8 cellular contexts compared by ENCODE assay signal in the genomic region with DNA sequence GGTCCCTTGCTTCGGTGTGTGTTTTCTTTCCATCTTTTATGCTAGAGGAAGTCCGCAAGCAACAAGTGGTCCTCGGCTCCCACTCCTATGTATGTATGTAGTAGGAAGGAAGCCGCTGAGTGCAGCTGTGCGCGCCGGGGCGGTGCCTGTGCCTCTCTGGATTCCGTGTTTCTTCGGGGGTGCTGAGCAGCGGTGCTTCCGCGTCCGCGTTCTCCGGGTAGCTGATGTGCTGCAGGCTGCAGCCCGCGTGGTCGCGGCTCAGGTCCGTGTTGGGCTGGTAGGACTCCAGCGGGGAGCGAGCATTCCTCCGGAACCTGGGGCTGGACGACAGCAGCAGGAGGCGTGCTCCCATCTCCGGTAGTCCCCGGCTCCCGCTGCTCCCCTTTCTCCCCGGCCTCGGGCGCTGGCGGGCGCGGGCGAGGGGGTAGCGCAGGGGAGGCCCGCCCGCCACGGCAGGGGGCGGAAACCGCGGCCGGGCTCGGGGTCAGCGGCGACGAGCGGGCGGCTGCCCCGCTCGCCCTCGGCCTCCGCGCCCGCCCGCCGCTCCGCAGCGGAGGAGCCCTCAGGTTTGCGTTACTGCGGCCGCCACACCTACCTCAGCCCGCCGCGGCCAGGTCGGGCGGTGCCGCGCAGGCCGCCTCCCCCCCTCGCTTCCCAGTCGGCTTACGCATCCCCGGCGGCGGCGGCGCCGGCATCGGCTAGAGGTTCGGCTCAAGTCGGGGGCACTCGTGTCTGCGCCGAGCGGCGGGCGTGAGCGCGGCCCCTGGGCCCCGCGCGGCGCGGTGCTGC. TPM values are rescaled to one million over a fixed set of nuclear protein-coding genes. Genes with fewer than 3 reads are reported as not detected.
A peak's percentile ranks its signal among the peaks of the same experiment; 100 is the strongest.
DNase-seq lines count a peak whose midpoint lies in the region; ATAC-seq and TF ChIP-seq lines count a peak whose summit lies in the region.

No MANE protein-coding gene starts in this region.

- peaks cover 4% of the 10 kb centered on the region; the same call in 1 of the 2 replicates for H3K9me3 Mint-ChIP-seq in WTC11

- no peak overlapping the region for H3K27ac Mint-ChIP-seq in WTC11

- H3K4me1 Mint-ChIP-seq in WTC11 = peaks cover 51% of the 10 kb centered on the region

- CTCF ChIA-PET in WTC11 (lab: Charles Lee) = interaction anchor here (0.7 to 4.3 kb wide), 3 partner anchors 13 to 334 kb away, joined by 3 to 36 read pairs (median 5); no protein-coding TSS in a partner anchor

- H3K27me3 Mint-ChIP-seq in WTC11 (ENCODE audit: low read depth) = peaks cover 19% of the 10 kb centered on the region

- peak overlapping the region; percentile 79 to 81 for H3K4me3 ChIP-seq in cardiac fibroblast (replicated peaks in 1 of 2; ENCODE audit: low read depth in 2 of 2, low read length in 2 of 2)

- H3K27me3 ChIP-seq in layer of hippocampus (ENCODE audit: control insufficient read depth, insufficient read depth, low read length) = no peaks in the 10 kb centered on the region

- peak overlapping the region; percentile 90 for H3K27ac ChIP-seq in layer of hippocampus (ENCODE audit: low read depth, low read length)

- peak overlapping the region; percentile 83 for H3K4me3 Mint-ChIP-seq in WTC11

- POLR2A ChIA-PET in WTC11 (lab: Charles Lee) = no interaction called here

- TF ChIP-seq CTCF in WTC11 (IDR thresholded peaks at IDR 0.05) (no peak), cardiac fibroblast (IDR thresholded peaks at IDR 0.05; ENCODE audit: low read depth, low read length) (no peak)

- peak; percentile 57 for ATAC-seq in HG02798 (IDR thresholded peaks at IDR 0.05; ENCODE audit: poor library complexity, unreplicated experiment)
- ATAC-seq in WTC11 = peak; percentile 61

- H3K36me3 Mint-ChIP-seq in WTC11 = peaks cover 9% of the 10 kb centered on the region

- DNase-seq in DMS79 treated with DMSO at 0.1 percent for 48 hours (lab: John Stamatoyannopoulos, UW) (peak; percentile 20), DMS79 (lab: John Stamatoyannopoulos, UW) (no peak), NCI-H1417 treated with DMSO at 0.1 percent for 48 hours (lab: John Stamatoyannopoulos, UW) (peak; percentile 78), WTC11 (ENCODE audit: low spot score) (peak; percentile 74), cardiac fibroblast (ENCODE audit: low read depth in 2 of 2) (peak; percentile 57 to 64)
- DNase-seq in stimulated activated CD4-positive, alpha-beta T cell treated with anti-CD3 and anti-CD28 coated beads, Interleukin-1b, Interleukin-23, amount 100 ng/mL, for 48 hours = peak; percentile 65

TF ChIP-seq in WTC11, 78 proteins besides CTCF, POLR2A, EP300 and RAD21 (continues in another document):
- peak; percentile 67; the same call in 1 of the 2 replicates for TF ChIP-seq ZNF219 (CRISPR knock-in tag; IDR thresholded peaks at IDR 0.05; ENCODE audit: borderline replicate concordance)
- no peak for TF ChIP-seq ZNF317 (CRISPR knock-in tag; IDR thresholded peaks at IDR 0.05; ENCODE audit: borderline replicate concordance, low read depth)
- TF ChIP-seq, protein P1, sequence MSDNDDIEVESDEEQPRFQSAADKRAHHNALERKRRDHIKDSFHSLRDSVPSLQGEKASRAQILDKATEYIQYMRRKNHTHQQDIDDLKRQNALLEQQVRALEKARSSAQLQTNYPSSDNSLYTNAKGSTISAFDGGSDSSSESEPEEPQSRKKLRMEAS (CRISPR knock-in tag; IDR thresholded peaks at IDR 0.05) = no peak; the same call in 1 of the 2 replicates
- TF ChIP-seq, protein P2, sequence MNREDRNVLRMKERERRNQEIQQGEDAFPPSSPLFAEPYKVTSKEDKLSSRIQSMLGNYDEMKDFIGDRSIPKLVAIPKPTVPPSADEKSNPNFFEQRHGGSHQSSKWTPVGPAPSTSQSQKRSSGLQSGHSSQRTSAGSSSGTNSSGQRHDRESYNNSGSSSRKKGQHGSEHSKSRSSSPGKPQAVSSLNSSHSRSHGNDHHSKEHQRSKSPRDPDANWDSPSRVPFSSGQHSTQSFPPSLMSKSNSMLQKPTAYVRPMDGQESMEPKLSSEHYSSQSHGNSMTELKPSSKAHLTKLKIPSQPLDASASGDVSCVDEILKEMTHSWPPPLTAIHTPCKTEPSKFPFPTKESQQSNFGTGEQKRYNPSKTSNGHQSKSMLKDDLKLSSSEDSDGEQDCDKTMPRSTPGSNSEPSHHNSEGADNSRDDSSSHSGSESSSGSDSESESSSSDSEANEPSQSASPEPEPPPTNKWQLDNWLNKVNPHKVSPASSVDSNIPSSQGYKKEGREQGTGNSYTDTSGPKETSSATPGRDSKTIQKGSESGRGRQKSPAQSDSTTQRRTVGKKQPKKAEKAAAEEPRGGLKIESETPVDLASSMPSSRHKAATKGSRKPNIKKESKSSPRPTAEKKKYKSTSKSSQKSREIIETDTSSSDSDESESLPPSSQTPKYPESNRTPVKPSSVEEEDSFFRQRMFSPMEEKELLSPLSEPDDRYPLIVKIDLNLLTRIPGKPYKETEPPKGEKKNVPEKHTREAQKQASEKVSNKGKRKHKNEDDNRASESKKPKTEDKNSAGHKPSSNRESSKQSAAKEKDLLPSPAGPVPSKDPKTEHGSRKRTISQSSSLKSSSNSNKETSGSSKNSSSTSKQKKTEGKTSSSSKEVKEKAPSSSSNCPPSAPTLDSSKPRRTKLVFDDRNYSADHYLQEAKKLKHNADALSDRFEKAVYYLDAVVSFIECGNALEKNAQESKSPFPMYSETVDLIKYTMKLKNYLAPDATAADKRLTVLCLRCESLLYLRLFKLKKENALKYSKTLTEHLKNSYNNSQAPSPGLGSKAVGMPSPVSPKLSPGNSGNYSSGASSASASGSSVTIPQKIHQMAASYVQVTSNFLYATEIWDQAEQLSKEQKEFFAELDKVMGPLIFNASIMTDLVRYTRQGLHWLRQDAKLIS (CRISPR knock-in tag; IDR thresholded peaks at IDR 0.05; ENCODE audit: borderline replicate concordance) = no peak
- TF ChIP-seq ETV6 (CRISPR knock-in tag; IDR thresholded peaks at IDR 0.05) = no peak; the same call in 1 of the 2 replicates
- peak; percentile 96 for TF ChIP-seq ZNF423 (CRISPR knock-in tag; IDR thresholded peaks at IDR 0.05)
- TF ChIP-seq ZNF232 (CRISPR knock-in tag; IDR thresholded peaks at IDR 0.05) = 0 out of 2 replicates have a peak, but pooled peaks have one; percentile 51
- TF ChIP-seq TEAD1 (CRISPR knock-in tag; IDR thresholded peaks at IDR 0.05) = peak; percentile 72; the same call in 1 of the 2 replicates
- no peak for TF ChIP-seq PRRX2 (CRISPR knock-in tag; IDR thresholded peaks at IDR 0.05)
- TF ChIP-seq ZNF396 (CRISPR knock-in tag; IDR thresholded peaks at IDR 0.05; ENCODE audit: borderline replicate concordance) = no peak
- TF ChIP-seq, protein P3, sequence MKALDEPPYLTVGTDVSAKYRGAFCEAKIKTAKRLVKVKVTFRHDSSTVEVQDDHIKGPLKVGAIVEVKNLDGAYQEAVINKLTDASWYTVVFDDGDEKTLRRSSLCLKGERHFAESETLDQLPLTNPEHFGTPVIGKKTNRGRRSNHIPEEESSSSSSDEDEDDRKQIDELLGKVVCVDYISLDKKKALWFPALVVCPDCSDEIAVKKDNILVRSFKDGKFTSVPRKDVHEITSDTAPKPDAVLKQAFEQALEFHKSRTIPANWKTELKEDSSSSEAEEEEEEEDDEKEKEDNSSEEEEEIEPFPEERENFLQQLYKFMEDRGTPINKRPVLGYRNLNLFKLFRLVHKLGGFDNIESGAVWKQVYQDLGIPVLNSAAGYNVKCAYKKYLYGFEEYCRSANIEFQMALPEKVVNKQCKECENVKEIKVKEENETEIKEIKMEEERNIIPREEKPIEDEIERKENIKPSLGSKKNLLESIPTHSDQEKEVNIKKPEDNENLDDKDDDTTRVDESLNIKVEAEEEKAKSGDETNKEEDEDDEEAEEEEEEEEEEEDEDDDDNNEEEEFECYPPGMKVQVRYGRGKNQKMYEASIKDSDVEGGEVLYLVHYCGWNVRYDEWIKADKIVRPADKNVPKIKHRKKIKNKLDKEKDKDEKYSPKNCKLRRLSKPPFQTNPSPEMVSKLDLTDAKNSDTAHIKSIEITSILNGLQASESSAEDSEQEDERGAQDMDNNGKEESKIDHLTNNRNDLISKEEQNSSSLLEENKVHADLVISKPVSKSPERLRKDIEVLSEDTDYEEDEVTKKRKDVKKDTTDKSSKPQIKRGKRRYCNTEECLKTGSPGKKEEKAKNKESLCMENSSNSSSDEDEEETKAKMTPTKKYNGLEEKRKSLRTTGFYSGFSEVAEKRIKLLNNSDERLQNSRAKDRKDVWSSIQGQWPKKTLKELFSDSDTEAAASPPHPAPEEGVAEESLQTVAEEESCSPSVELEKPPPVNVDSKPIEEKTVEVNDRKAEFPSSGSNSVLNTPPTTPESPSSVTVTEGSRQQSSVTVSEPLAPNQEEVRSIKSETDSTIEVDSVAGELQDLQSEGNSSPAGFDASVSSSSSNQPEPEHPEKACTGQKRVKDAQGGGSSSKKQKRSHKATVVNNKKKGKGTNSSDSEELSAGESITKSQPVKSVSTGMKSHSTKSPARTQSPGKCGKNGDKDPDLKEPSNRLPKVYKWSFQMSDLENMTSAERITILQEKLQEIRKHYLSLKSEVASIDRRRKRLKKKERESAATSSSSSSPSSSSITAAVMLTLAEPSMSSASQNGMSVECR (CRISPR knock-in tag; IDR thresholded peaks at IDR 0.05; ENCODE audit: borderline replicate concordance) = no peak
- TF ChIP-seq KAT7 (CRISPR knock-in tag; IDR thresholded peaks at IDR 0.05; ENCODE audit: borderline replicate concordance) = 0 out of 2 replicates have a peak, but pooled peaks have one; percentile 49
- TF ChIP-seq, protein P4, sequence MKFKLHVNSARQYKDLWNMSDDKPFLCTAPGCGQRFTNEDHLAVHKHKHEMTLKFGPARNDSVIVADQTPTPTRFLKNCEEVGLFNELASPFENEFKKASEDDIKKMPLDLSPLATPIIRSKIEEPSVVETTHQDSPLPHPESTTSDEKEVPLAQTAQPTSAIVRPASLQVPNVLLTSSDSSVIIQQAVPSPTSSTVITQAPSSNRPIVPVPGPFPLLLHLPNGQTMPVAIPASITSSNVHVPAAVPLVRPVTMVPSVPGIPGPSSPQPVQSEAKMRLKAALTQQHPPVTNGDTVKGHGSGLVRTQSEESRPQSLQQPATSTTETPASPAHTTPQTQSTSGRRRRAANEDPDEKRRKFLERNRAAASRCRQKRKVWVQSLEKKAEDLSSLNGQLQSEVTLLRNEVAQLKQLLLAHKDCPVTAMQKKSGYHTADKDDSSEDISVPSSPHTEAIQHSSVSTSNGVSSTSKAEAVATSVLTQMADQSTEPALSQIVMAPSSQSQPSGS (CRISPR knock-in tag; IDR thresholded peaks at IDR 0.05; ENCODE audit: borderline replicate concordance, low read depth) = no peak
- TF ChIP-seq, protein P5, sequence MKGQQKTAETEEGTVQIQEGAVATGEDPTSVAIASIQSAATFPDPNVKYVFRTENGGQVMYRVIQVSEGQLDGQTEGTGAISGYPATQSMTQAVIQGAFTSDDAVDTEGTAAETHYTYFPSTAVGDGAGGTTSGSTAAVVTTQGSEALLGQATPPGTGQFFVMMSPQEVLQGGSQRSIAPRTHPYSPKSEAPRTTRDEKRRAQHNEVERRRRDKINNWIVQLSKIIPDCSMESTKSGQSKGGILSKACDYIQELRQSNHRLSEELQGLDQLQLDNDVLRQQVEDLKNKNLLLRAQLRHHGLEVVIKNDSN (CRISPR knock-in tag; IDR thresholded peaks at IDR 0.05) = no peak
- no peak for TF ChIP-seq IRF2 (CRISPR knock-in tag; IDR thresholded peaks at IDR 0.05; ENCODE audit: borderline replicate concordance, low read depth)

RNA-seq across cellular contexts. Expression of a gene that starts 0.5 kb away (rescaled TPM):
- total RNA-seq in WTC11 (2021) = 3.0 to 3.4 TPM (median 3.3 TPM) in 3 replicates

RNA-seq across cellular contexts. Expression of a gene that starts 0.7 kb away (rescaled TPM):
- 8.5 to 9.4 TPM (median 9.3 TPM) in 3 replicates for total RNA-seq in WTC11 (2021)
